ENCODE assay signal across 1 cellular context in the genomic region with DNA sequence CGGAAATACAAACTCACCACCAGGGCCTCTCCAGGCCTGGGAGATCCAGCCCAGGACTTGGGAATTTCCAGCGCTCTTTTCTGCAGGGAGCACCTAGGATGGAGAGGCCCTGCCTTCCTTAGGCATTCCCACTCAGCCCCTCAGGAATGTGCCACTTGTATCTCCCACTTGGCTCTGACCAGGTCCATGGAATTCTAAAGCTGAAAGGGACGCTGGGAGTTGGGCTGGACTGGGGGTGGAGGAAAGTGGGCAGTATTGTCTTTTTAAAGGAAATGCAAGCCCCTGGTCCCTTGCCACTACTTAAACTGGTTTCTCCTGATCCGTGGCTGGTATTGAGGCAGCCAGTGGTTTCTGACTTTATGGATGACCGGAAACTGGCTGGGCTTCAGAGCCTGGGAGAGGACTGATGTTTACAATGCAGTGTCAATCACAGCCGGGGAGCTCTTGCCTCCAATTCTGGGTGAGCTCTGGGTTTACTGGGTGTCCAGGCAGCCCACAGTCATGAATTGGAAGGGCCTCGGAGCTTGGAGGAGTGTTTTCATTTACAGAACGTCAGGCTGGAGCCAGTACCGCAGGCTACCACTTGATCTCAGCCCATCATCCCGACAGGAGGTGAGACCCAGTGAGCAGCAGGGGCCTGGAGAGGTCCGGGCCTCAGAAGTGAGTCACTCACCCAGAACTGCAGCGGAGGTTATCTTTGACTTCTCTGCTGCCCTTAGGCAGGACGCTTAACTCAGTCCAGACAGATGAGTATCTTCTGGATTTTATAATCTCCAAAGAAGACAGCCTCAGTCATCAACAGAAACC.
TF ChIP-seq lines count a peak whose summit lies in the region.

No MANE protein-coding gene starts in this region.

TF ChIP-seq in HCT116, 20 proteins besides CTCF, POLR2A, EP300 and RAD21 (continued from another document):
- TF ChIP-seq, protein P1, sequence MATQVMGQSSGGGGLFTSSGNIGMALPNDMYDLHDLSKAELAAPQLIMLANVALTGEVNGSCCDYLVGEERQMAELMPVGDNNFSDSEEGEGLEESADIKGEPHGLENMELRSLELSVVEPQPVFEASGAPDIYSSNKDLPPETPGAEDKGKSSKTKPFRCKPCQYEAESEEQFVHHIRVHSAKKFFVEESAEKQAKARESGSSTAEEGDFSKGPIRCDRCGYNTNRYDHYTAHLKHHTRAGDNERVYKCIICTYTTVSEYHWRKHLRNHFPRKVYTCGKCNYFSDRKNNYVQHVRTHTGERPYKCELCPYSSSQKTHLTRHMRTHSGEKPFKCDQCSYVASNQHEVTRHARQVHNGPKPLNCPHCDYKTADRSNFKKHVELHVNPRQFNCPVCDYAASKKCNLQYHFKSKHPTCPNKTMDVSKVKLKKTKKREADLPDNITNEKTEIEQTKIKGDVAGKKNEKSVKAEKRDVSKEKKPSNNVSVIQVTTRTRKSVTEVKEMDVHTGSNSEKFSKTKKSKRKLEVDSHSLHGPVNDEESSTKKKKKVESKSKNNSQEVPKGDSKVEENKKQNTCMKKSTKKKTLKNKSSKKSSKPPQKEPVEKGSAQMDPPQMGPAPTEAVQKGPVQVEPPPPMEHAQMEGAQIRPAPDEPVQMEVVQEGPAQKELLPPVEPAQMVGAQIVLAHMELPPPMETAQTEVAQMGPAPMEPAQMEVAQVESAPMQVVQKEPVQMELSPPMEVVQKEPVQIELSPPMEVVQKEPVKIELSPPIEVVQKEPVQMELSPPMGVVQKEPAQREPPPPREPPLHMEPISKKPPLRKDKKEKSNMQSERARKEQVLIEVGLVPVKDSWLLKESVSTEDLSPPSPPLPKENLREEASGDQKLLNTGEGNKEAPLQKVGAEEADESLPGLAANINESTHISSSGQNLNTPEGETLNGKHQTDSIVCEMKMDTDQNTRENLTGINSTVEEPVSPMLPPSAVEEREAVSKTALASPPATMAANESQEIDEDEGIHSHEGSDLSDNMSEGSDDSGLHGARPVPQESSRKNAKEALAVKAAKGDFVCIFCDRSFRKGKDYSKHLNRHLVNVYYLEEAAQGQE (IDR thresholded peaks at IDR 0.05; ENCODE audit: low read depth): no peak
- no peak for TF ChIP-seq ZNF274 (IDR thresholded peaks at IDR 0.05; ENCODE audit: low read depth, low read length)
- no peak for TF ChIP-seq POLR2AphosphoS5 (IDR thresholded peaks at IDR 0.05; ENCODE audit: low read depth, low read length)
- TF ChIP-seq CEBPB (IDR thresholded peaks at IDR 0.05; ENCODE audit: low read depth): no peak
